In genomic region chr2:174625031-174625430, GRCh38 we compare ENCODE assay signal across 28 cellular contexts. TPM values are rescaled to one million over a fixed set of nuclear protein-coding genes. Genes with fewer than 3 reads are reported as not detected.
DNase-seq lines count a peak whose midpoint lies in the region; ATAC-seq and TF ChIP-seq lines count a peak whose summit lies in the region.
"Had no signal": no experiment of that assay in that cellular context is flagged by ENCODE, and none has a peak within 500 bp of the region (broad histone marks: within the 10 kb centered on the region; RNA-seq: fewer than 3 reads in every experiment).

No MANE protein-coding gene starts in this region.

- peaks cover 55 to 86% (median 71%) of the 10 kb centered on the region in 4 donors for H3K4me1 Mint-ChIP-seq in CD4-positive, alpha-beta memory T cell
- peaks cover 49% of the 10 kb centered on the region for H3K4me1 Mint-ChIP-seq in activated T-helper 17 cell treated with anti-CD3 and anti-CD28 coated beads, Interleukin-2, amount 50 U/mL, for 72 hours
- H3K4me1 Mint-ChIP-seq: endodermal cell had no signal

- no peak overlapping the region for H3K27ac ChIP-seq in BLaER1
- no peak overlapping the region for H3K27ac ChIP-seq in CD4-positive, alpha-beta memory T cell (ENCODE audit: low read depth, low read length)
- peak overlapping the region; percentile 66 for H3K27ac ChIP-seq in trophoblast cell (ENCODE audit: low read depth, low read length)
- no peak overlapping the region for H3K27ac ChIP-seq in Peyer's patch
- H3K27ac ChIP-seq in uterus: no peak overlapping the region
- H3K27ac ChIP-seq: breast epithelium, esophagus muscularis mucosa, GM23248, RWPE1, suprapubic skin, vagina, WERI-Rb-1 had no signal

- peak overlapping the region; percentile 67 for H2BK120ac ChIP-seq in trophoblast cell (ENCODE audit: insufficient read depth, low read length, poor library complexity)

- no peaks in the 10 kb centered on the region for H4K20me1 ChIP-seq in BLaER1

- H3K79me2 ChIP-seq in trophoblast cell (ENCODE audit: control insufficient read depth, insufficient read depth, low read length, poor library complexity): peaks cover 3% of the 10 kb centered on the region

- H3K9ac ChIP-seq in BLaER1: no peak overlapping the region
- no peak overlapping the region for H3K9ac ChIP-seq in trophoblast cell (ENCODE audit: low read length)
- H3K9ac ChIP-seq: GM23248 had no signal

- H3K4me3 Mint-ChIP-seq in CD4-positive, alpha-beta memory T cell: peak overlapping the region in 1 of 8 donors; percentile 18
- H3K4me3 Mint-ChIP-seq in activated T-helper 17 cell treated with anti-CD3 and anti-CD28 coated beads, Interleukin-2, amount 50 U/mL, for 72 hours: no peak overlapping the region
- H3K4me3 Mint-ChIP-seq: activated T-cell treated with anti-CD3 and anti-CD28 coated beads, Interleukin-2, amount 50 U/mL, for 4 hours; endodermal cell had no signal

- CTCF ChIA-PET in CD4-positive, alpha-beta memory T cell (lab: Charles Lee; ENCODE audit: partially characterized antibody): interaction anchor here (1.0 to 2.3 kb wide), 3 partner anchors 8 to 47 kb away, joined by 3 to 7 read pairs (median 4); no protein-coding TSS in a partner anchor

- peak overlapping the region; percentile 70 for H3K4me2 ChIP-seq in BLaER1
- H3K4me2 ChIP-seq in trophoblast cell (ENCODE audit: low read length): no peak overlapping the region

- no CpG with 5 or more reads among the region's 5 CpGs for WGBS in trophoblast cell (ENCODE audit: extremely low coverage, insufficient coverage, insufficient read length)

- no peak overlapping the region for H3K23ac ChIP-seq in trophoblast cell (ENCODE audit: low read length)

- no peak for TF ChIP-seq POLR2A in Peyer's patch (IDR thresholded peaks at IDR 0.05)
- no peak for TF ChIP-seq POLR2A in uterus (IDR thresholded peaks at IDR 0.05)

- H4K91ac ChIP-seq in trophoblast cell (ENCODE audit: low read depth, low read length): peak overlapping the region; percentile 75

- peak overlapping the region; percentile 45 for H3K18ac ChIP-seq in trophoblast cell (ENCODE audit: low read length)

- peaks cover 16% of the 10 kb centered on the region for H3K79me1 ChIP-seq in trophoblast cell (ENCODE audit: low read length)

- peak overlapping the region; percentile 28 for H2BK5ac ChIP-seq in trophoblast cell (ENCODE audit: low read depth, low read length, poor library complexity)

- H3K4me1 ChIP-seq in BLaER1 (peaks cover 25% of the 10 kb centered on the region), trophoblast cell (ENCODE audit: control insufficient read depth in 1 of 2, insufficient read depth in 2 of 2, low read length in 2 of 2) (peaks cover 7 to 20% of the 10 kb centered on the region in 2 experiments), Peyer's patch (no peaks in the 10 kb centered on the region), uterus (no peaks in the 10 kb centered on the region)
- H3K4me1 ChIP-seq in CD4-positive, alpha-beta memory T cell (ENCODE audit: insufficient read depth, low read length): peaks cover 77% of the 10 kb centered on the region
- H3K4me1 ChIP-seq: breast epithelium, vagina had no signal

- H4K8ac ChIP-seq in trophoblast cell (ENCODE audit: low read depth, low read length): peak overlapping the region; percentile 33

- H3K36me3 Mint-ChIP-seq in CD4-positive, alpha-beta memory T cell: peaks cover 51 to 73% of the 10 kb centered on the region in 2 donors
- peaks cover 88% of the 10 kb centered on the region for H3K36me3 Mint-ChIP-seq in activated T-helper 17 cell treated with anti-CD3 and anti-CD28 coated beads, Interleukin-2, amount 50 U/mL, for 72 hours (ENCODE audit: low read depth)

- no peak overlapping the region for H4K12ac ChIP-seq in trophoblast cell (ENCODE audit: low read depth, low read length)

- POLR2A ChIA-PET in CD4-positive, alpha-beta memory T cell (lab: Charles Lee; ENCODE audit: partially characterized antibody): interaction anchor here (1.0 to 1.7 kb wide), 5 partner anchors 8 to 28 kb away, joined by 3 to 6 read pairs (median 4); partner anchors contain the start of gene WIPF1

- H3K27me3 ChIP-seq in BLaER1: no peaks in the 10 kb centered on the region
- H3K27me3 ChIP-seq in CD4-positive, alpha-beta memory T cell (ENCODE audit: insufficient read depth, low read length): no peaks in the 10 kb centered on the region
- no peaks in the 10 kb centered on the region for H3K27me3 ChIP-seq in trophoblast cell (ENCODE audit: insufficient read depth, low read length)
- no peaks in the 10 kb centered on the region for H3K27me3 ChIP-seq in Peyer's patch
- no peaks in the 10 kb centered on the region for H3K27me3 ChIP-seq in uterus
- H3K27me3 ChIP-seq: breast epithelium, esophagus muscularis mucosa, suprapubic skin, vagina had no signal

- DNase-seq in CD4-positive, alpha-beta memory T cell: no peak
- DNase-seq in trophoblast cell (no peak), Peyer's patch (no peak), NCI-H748 treated with DMSO at 0.1 percent for 48 hours (lab: John Stamatoyannopoulos, UW) (no peak), uterus (no peak)
- DNase-seq: activated CD4-positive, alpha-beta T cell treated with anti-CD3 and anti-CD28 coated beads, Interleukin-2, amount 50 U/mL, for 48 hours; activated naive CD4-positive, alpha-beta T cell; activated T-cell treated with anti-CD3 and anti-CD28 coated beads, Interleukin-2, amount 50 U/mL, for 4 hours; amniotic stem cell; cortex of kidney; DMS53; endodermal cell; foreskin melanocyte; GDM1; GM23248; NCI-H1105; NCI-H2029; NCI-H2227 treated with DMSO at 0.1 percent for 48 hours; NCI-H69; WERI-Rb-1 had no signal

- intact Hi-C loops in CD4-positive, alpha-beta memory T cell (cut with micrococcal nuclease): loop anchor here (1.0 kb wide), 1 partner anchor 9 kb away; no protein-coding TSS in a partner anchor
- intact Hi-C loops in uterus (cut with DNase I; ENCODE audit: low total_unique reads): no loop called here

- peak overlapping the region in 6 of 7 donors; percentile 13 to 68 (median 40) for H3K27ac Mint-ChIP-seq in CD4-positive, alpha-beta memory T cell
- peak overlapping the region; percentile 51 for H3K27ac Mint-ChIP-seq in activated T-helper 17 cell treated with anti-CD3 and anti-CD28 coated beads, Interleukin-2, amount 50 U/mL, for 72 hours
- H3K27ac Mint-ChIP-seq: endodermal cell, progenitor cell of endocrine pancreas had no signal

- no peak for TF ChIP-seq CTCF in Peyer's patch (IDR thresholded peaks at IDR 0.05)
- no peak for TF ChIP-seq CTCF in uterus (IDR thresholded peaks at IDR 0.05)

- ATAC-seq in activated T-helper 17 cell treated with anti-CD3 and anti-CD28 coated beads, Interleukin-2, amount 50 U/mL, for 72 hours (replicated peaks): no peak
- ATAC-seq: activated T-cell treated with anti-CD3 and anti-CD28 coated beads, Interleukin-2, amount 50 U/mL, for 4 hours had no signal

- peak overlapping the region; percentile 1 for H2BK12ac ChIP-seq in trophoblast cell (ENCODE audit: low read length)

- H3K9me3 Mint-ChIP-seq in CD4-positive, alpha-beta memory T cell: no peaks in the 10 kb centered on the region
- H3K9me3 Mint-ChIP-seq in activated T-helper 17 cell treated with anti-CD3 and anti-CD28 coated beads, Interleukin-2, amount 50 U/mL, for 72 hours: no peaks in the 10 kb centered on the region
- H3K9me3 Mint-ChIP-seq: activated T-cell treated with anti-CD3 and anti-CD28 coated beads, Interleukin-2, amount 50 U/mL, for 4 hours; endodermal cell had no signal

- peak overlapping the region; percentile 23 for H3K14ac ChIP-seq in trophoblast cell (ENCODE audit: low read length)

- H3K4me3 ChIP-seq in BLaER1: no peak overlapping the region
- no peak overlapping the region for H3K4me3 ChIP-seq in CD4-positive, alpha-beta memory T cell (ENCODE audit: low read length in 2 of 2)
- H3K4me3 ChIP-seq in trophoblast cell (ENCODE audit: low read depth, low read length): no peak overlapping the region
- H3K4me3 ChIP-seq in Peyer's patch: no peak overlapping the region
- no peak overlapping the region for H3K4me3 ChIP-seq in uterus
- H3K4me3 ChIP-seq: breast epithelium, esophagus muscularis mucosa, GM23248, suprapubic skin, vagina had no signal

- no peaks in the 10 kb centered on the region for H3K9me3 ChIP-seq in BLaER1
- no peaks in the 10 kb centered on the region for H3K9me3 ChIP-seq in CD4-positive, alpha-beta memory T cell (ENCODE audit: control insufficient read depth in 1 of 2, low read length in 2 of 2)
- no peaks in the 10 kb centered on the region for H3K9me3 ChIP-seq in trophoblast cell (ENCODE audit: insufficient read depth, low read depth, low read length)
- H3K9me3 ChIP-seq in Peyer's patch: no peaks in the 10 kb centered on the region
- H3K9me3 ChIP-seq in uterus: no peaks in the 10 kb centered on the region
- H3K9me3 ChIP-seq: breast epithelium, esophagus muscularis mucosa, suprapubic skin, vagina had no signal

- peak overlapping the region; percentile 11 for H3K4ac ChIP-seq in trophoblast cell (ENCODE audit: low read depth, low read length)

- H2AK5ac ChIP-seq in trophoblast cell (ENCODE audit: low read length): peak overlapping the region; percentile 81

- H2AFZ ChIP-seq in trophoblast cell (ENCODE audit: insufficient read depth, low read length, poor library complexity): no peak overlapping the region
- H2AFZ ChIP-seq: GM23248 had no signal

- H3K27me3 Mint-ChIP-seq in CD4-positive, alpha-beta memory T cell: no peaks in the 10 kb centered on the region
- no peaks in the 10 kb centered on the region for H3K27me3 Mint-ChIP-seq in activated T-helper 17 cell treated with anti-CD3 and anti-CD28 coated beads, Interleukin-2, amount 50 U/mL, for 72 hours
- H3K27me3 Mint-ChIP-seq: progenitor cell of endocrine pancreas had no signal

- H3K36me3 ChIP-seq in BLaER1 (peaks cover 31% of the 10 kb centered on the region), trophoblast cell (ENCODE audit: control insufficient read depth in 1 of 2, insufficient read depth in 2 of 2, low read length in 2 of 2) (peaks cover 11 to 32% of the 10 kb centered on the region in 2 experiments), Peyer's patch (peaks cover 0 to 4% (median 0%) of the 10 kb centered on the region in 3 donors), uterus (no peaks in the 10 kb centered on the region)
- H3K36me3 ChIP-seq in CD4-positive, alpha-beta memory T cell (ENCODE audit: insufficient read depth, low read length): peaks cover 35% of the 10 kb centered on the region
- H3K36me3 ChIP-seq: breast epithelium, suprapubic skin, vagina, WERI-Rb-1 had no signal

RNA-seq across cellular contexts. Expression of gene WIPF1, which starts 27.4 kb away (rescaled TPM):
- 100 to 1,000 TPM; 483 to 484 TPM for total RNA-seq in CD4-positive, alpha-beta memory T cell
- 100 to 1,000 TPM in 1 of 2 donors, 10 to 100 TPM in 1; 79.2 to 169 TPM for polyA plus RNA-seq in CD4-positive, alpha-beta memory T cell
- total RNA-seq in activated T-helper 17 cell treated with anti-CD3 and anti-CD28 coated beads, Interleukin-2, amount 50 U/mL, for 72 hours: 100 to 1,000 TPM; 180 to 334 TPM
- 113 and 120 TPM in 2 replicates for polyA plus RNA-seq in trophoblast cell (2013)
- total RNA-seq in Peyer's patch (10 to 100 TPM in 3 of 4 donors, 1 to 10 TPM in 1; 7.4 to 81.7 (median 17.3) TPM), uterus (10 to 100 TPM; 12.3 to 61.9 (median 26.3) TPM)
